Comparison of ENCODE assay signal across 10 cellular contexts in the genomic region with DNA sequence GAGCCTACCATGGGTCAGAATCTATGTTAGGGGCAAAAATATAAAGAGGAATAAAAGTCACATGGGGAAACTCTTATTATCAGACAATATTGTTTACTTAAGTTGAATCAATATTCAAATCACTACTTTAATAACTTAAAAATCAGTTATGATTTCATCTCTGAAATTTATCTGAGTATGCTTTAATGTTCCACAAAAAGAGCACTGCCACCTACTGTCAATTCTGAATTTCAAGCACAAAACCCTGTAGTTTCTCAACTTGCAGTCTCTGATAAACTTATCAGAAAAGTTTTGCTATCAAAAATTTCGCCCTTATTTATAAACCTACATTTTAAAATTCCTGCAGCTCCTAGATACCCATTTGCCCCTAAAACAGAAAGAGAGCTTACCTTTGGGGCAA. TPM values are rescaled to one million over a fixed set of nuclear protein-coding genes. Genes with fewer than 3 reads are reported as not detected.
DNase-seq lines count a peak whose midpoint lies in the region; ATAC-seq and TF ChIP-seq lines count a peak whose summit lies in the region.
"Had no signal": no experiment of that assay in that cellular context is flagged by ENCODE, and none has a peak within 500 bp of the region (broad histone marks: within the 10 kb centered on the region; RNA-seq: fewer than 3 reads in every experiment).

No MANE protein-coding gene starts in this region.

- H3K36me3 Mint-ChIP-seq in CD4-positive, CD25-positive, alpha-beta regulatory T cell: peaks cover 19% of the 10 kb centered on the region
- H3K36me3 Mint-ChIP-seq in mesothelial cell of epicardium: peaks cover 25% of the 10 kb centered on the region

- H3K4me1 ChIP-seq in CD4-positive, CD25-positive, alpha-beta regulatory T cell (ENCODE audit: control insufficient read depth, insufficient read depth, low read length, poor library complexity, severe bottlenecking): no peaks in the 10 kb centered on the region

- H3K4me3 Mint-ChIP-seq in CD4-positive, CD25-positive, alpha-beta regulatory T cell: no peak overlapping the region
- H3K4me3 Mint-ChIP-seq in mesothelial cell of epicardium: no peak overlapping the region

- peak in 2 of 3 donors; percentile 22 to 37 for DNase-seq in CD4-positive, CD25-positive, alpha-beta regulatory T cell
- peak; percentile 31 for DNase-seq in HT-29 (ENCODE audit: low spot score)
- DNase-seq in astrocyte of the spinal cord (ENCODE audit: low read depth, low spot score): no peak
- DNase-seq in mesothelial cell of epicardium (ENCODE audit: low spot score in 2 of 2, unreplicated experiment in 2 of 2): no peak
- no peak for DNase-seq in activated CD4-positive, CD25-positive, alpha-beta regulatory T cell treated with anti-CD3 and anti-CD28 coated beads, Interleukin-2, amount 50 U/mL, for 72 hours
- DNase-seq: activated CD4-positive, CD25-positive, alpha-beta regulatory T cell; NCI-H2107 had no signal

- H3K4me3 ChIP-seq in CD4-positive, CD25-positive, alpha-beta regulatory T cell (ENCODE audit: low read depth, low read length): no peak overlapping the region
- H3K4me3 ChIP-seq in astrocyte of the spinal cord (ENCODE audit: low read depth, low read length): no peak overlapping the region

- peak overlapping the region in 2 of 3 donors; percentile 14 to 27 for H3K27ac Mint-ChIP-seq in CD4-positive, CD25-positive, alpha-beta regulatory T cell
- H3K27ac Mint-ChIP-seq in mesothelial cell of epicardium: peak overlapping the region; percentile 12

- no peaks in the 10 kb centered on the region for H3K9me3 ChIP-seq in CD4-positive, CD25-positive, alpha-beta regulatory T cell (ENCODE audit: control insufficient read depth in 2 of 2, low read length in 2 of 2)

- peaks cover 25% of the 10 kb centered on the region for H3K36me3 ChIP-seq in CD4-positive, CD25-positive, alpha-beta regulatory T cell (ENCODE audit: control insufficient read depth, insufficient read depth, low read length)

- H3K9me3 Mint-ChIP-seq in CD4-positive, CD25-positive, alpha-beta regulatory T cell: no peaks in the 10 kb centered on the region
- no peaks in the 10 kb centered on the region for H3K9me3 Mint-ChIP-seq in mesothelial cell of epicardium

- no peaks in the 10 kb centered on the region for H3K27me3 ChIP-seq in CD4-positive, CD25-positive, alpha-beta regulatory T cell (ENCODE audit: control insufficient read depth, insufficient read depth, low read length)

- in situ Hi-C loops in astrocyte of the spinal cord (cut with HindIII; ENCODE audit: low sequenced_read_pairs): no loop called here

- no peak for ATAC-seq in CD4-positive, CD25-positive, alpha-beta regulatory T cell (ENCODE audit: low read depth in 2 of 2)
- no peak for ATAC-seq in HG03342 (IDR thresholded peaks at IDR 0.05; ENCODE audit: unreplicated experiment)
- ATAC-seq in esophagus mucosa: no peak
- no peak for ATAC-seq in GM21528 (IDR thresholded peaks at IDR 0.05; ENCODE audit: low FRiP score, unreplicated experiment)

- peak overlapping the region; percentile 19 for H3K27ac ChIP-seq in CD4-positive, CD25-positive, alpha-beta regulatory T cell (ENCODE audit: insufficient read depth, low read length, poor library complexity, severe bottlenecking)

- TF ChIP-seq CTCF in astrocyte of the spinal cord (IDR thresholded peaks at IDR 0.05; ENCODE audit: low read depth, low read length) (peak; percentile 31), mesothelial cell of epicardium (IDR thresholded peaks at IDR 0.05; ENCODE audit: unreplicated experiment) (no peak)

- H3K27me3 Mint-ChIP-seq in CD4-positive, CD25-positive, alpha-beta regulatory T cell: no peaks in the 10 kb centered on the region
- H3K27me3 Mint-ChIP-seq in mesothelial cell of epicardium (ENCODE audit: low read depth): no peaks in the 10 kb centered on the region

- peaks cover 2 to 18% (median 11%) of the 10 kb centered on the region in 4 donors for H3K4me1 Mint-ChIP-seq in CD4-positive, CD25-positive, alpha-beta regulatory T cell
- no peaks in the 10 kb centered on the region for H3K4me1 Mint-ChIP-seq in mesothelial cell of epicardium

RNA-seq across cellular contexts. Expression of a gene that starts 47.3 kb away (rescaled TPM):
- total RNA-seq in CD4-positive, CD25-positive, alpha-beta regulatory T cell: 38.0 TPM
- 10 to 100 TPM; 26.0 to 30.3 (median 28.6) TPM for polyA plus RNA-seq in CD4-positive, CD25-positive, alpha-beta regulatory T cell
- 4.9 and 9.0 TPM in 2 replicates for total RNA-seq in HT-29 (2014; rRNA removed; shearing (Covaris generic))
- total RNA-seq in mesothelial cell of epicardium (117 to 127 TPM (median 126 TPM) in 3 replicates), esophagus mucosa (54.2 TPM)

Comparison
In these comparisons a context has a peak if more than half of its experiments do, and no peak if none do; other contexts are left out.
1. DNase-seq: peak in CD4-positive, CD25-positive, alpha-beta regulatory T cell (2 of 3) and HT-29 (single experiment); none in astrocyte of the spinal cord (single experiment), mesothelial cell of epicardium (0 of 2) and activated CD4-positive, CD25-positive, alpha-beta regulatory T cell treated with anti-CD3 and anti-CD28 coated beads, Interleukin-2, amount 50 U/mL, for 72 hours (single experiment).